18 cellular contexts compared by ENCODE assay signal in genomic region chr5:163385276-163385675, GRCh38. TPM values are rescaled to one million over a fixed set of nuclear protein-coding genes. Genes with fewer than 3 reads are reported as not detected.
DNase-seq lines count a peak whose midpoint lies in the region; ATAC-seq and TF ChIP-seq lines count a peak whose summit lies in the region.
"Had no signal": no experiment of that assay in that cellular context is flagged by ENCODE, and none has a peak within 500 bp of the region (broad histone marks: within the 10 kb centered on the region; RNA-seq: fewer than 3 reads in every experiment).

No MANE protein-coding gene starts in this region.

- 46 to 58% methylated on average over 5 of the region's 5 CpGs for WGBS in thyroid gland, 2 donors

- H3K27me3 Mint-ChIP-seq in mesothelial cell of epicardium (ENCODE audit: low read depth), result no peaks in the 10 kb centered on the region
- H3K27me3 Mint-ChIP-seq in CD8-positive, alpha-beta T cell (ENCODE audit: low read depth), result peaks cover 11% of the 10 kb centered on the region

- H3K9ac ChIP-seq in adipocyte (ENCODE audit: low read length), result no peak overlapping the region

- DNase-seq in adipocyte (ENCODE audit: low read depth) (no peak), fibroblast of peridontal ligament (ENCODE audit: extremely low read depth) (peak; percentile 8), mesothelial cell of epicardium (ENCODE audit: low spot score in 2 of 2, unreplicated experiment in 2 of 2) (no peak), thyroid gland (peak; percentile 8 to 22), NCI-H345 treated with DMSO at 0.1 percent for 48 hours (lab: John Stamatoyannopoulos, UW; ENCODE audit: unreplicated experiment) (no peak)
- no peak for DNase-seq in CD8-positive, alpha-beta T cell
- DNase-seq: activated CD4-positive, alpha-beta T cell treated with anti-CD3 and anti-CD28 coated beads, Interleukin-2, amount 50 U/mL, for 4 hours; activated naive CD4-positive, alpha-beta T cell treated with anti-CD3 and anti-CD28 coated beads for 36 hours; naive thymus-derived CD8-positive, alpha-beta T cell; NCI-H187 treated with DMSO at 0.1 percent for 48 hours; stimulated activated naive CD4-positive, alpha-beta T cell treated with Interleukin-2 at 50 U/mL for 16 hours; upper lobe of left lung had no signal

- ATAC-seq in GM18873 (IDR thresholded peaks at IDR 0.05; ENCODE audit: low FRiP score, unreplicated experiment), result no peak
- no peak for ATAC-seq in CD8-positive, alpha-beta T cell
- ATAC-seq: naive thymus-derived CD8-positive, alpha-beta T cell; SK-N-SH treated with all-trans-retinoic acid at 6 μM for 48 hours; WTC11 had no signal

- TF ChIP-seq CTCF in mesothelial cell of epicardium (IDR thresholded peaks at IDR 0.05; ENCODE audit: unreplicated experiment), result no peak
- no peak for TF ChIP-seq CTCF in thyroid gland (IDR thresholded peaks at IDR 0.05)
- TF ChIP-seq CTCF in CD8-positive, alpha-beta T cell (IDR thresholded peaks at IDR 0.05), result no peak

- H3K36me3 Mint-ChIP-seq in mesothelial cell of epicardium, result peaks cover under 1% of the 10 kb centered on the region
- H3K36me3 Mint-ChIP-seq in CD8-positive, alpha-beta T cell, result no peaks in the 10 kb centered on the region

- TF ChIP-seq POLR2A in thyroid gland (IDR thresholded peaks at IDR 0.05), result no peak

- POLR2A ChIA-PET in CD8-positive, alpha-beta T cell (lab: Charles Lee), result no interaction called here

- intact Hi-C loops in thyroid gland (cut with DNase I), result no loop called here
- intact Hi-C loops in CD8-positive, alpha-beta T cell (cut with DNase I, micrococcal nuclease), result no loop called here

- H3K36me3 ChIP-seq in adipocyte (ENCODE audit: control insufficient read depth, insufficient read depth, low read length, severe bottlenecking) (no peaks in the 10 kb centered on the region), thyroid gland (no peaks in the 10 kb centered on the region)
- no peaks in the 10 kb centered on the region for H3K36me3 ChIP-seq in CD8-positive, alpha-beta T cell (ENCODE audit: insufficient read depth, low read length)
- H3K36me3 ChIP-seq: upper lobe of left lung had no signal

- H3K27me3 ChIP-seq in adipocyte (replicated peaks; ENCODE audit: control insufficient read depth, insufficient read depth, low read length), result no peaks in the 10 kb centered on the region
- no peaks in the 10 kb centered on the region for H3K27me3 ChIP-seq in thyroid gland
- no peaks in the 10 kb centered on the region for H3K27me3 ChIP-seq in CD8-positive, alpha-beta T cell (ENCODE audit: insufficient read depth, low read length)
- H3K27me3 ChIP-seq: hepatocyte, upper lobe of left lung had no signal

- no peaks in the 10 kb centered on the region for H3K9me3 ChIP-seq in adipocyte (ENCODE audit: control insufficient read depth, low read length)
- no peaks in the 10 kb centered on the region for H3K9me3 ChIP-seq in thyroid gland
- H3K9me3 ChIP-seq in CD8-positive, alpha-beta T cell (ENCODE audit: low read length), result no peaks in the 10 kb centered on the region
- H3K9me3 ChIP-seq: upper lobe of left lung had no signal

- H3K27ac Mint-ChIP-seq in mesothelial cell of epicardium, result peak overlapping the region; percentile 13
- no peak overlapping the region for H3K27ac Mint-ChIP-seq in CD8-positive, alpha-beta T cell
- H3K27ac Mint-ChIP-seq: activated naive CD4-positive, alpha-beta T cell treated with anti-CD3 and anti-CD28 coated beads for 36 hours; naive thymus-derived CD8-positive, alpha-beta T cell; WTC11 had no signal

- H3K27ac ChIP-seq in thyroid gland, result no peak overlapping the region
- no peak overlapping the region for H3K27ac ChIP-seq in CD8-positive, alpha-beta T cell (ENCODE audit: low read depth, low read length)
- H3K27ac ChIP-seq: hepatocyte, skin epidermis, upper lobe of left lung had no signal

- H3K9me3 Mint-ChIP-seq in mesothelial cell of epicardium, result peaks cover 16% of the 10 kb centered on the region
- no peaks in the 10 kb centered on the region for H3K9me3 Mint-ChIP-seq in CD8-positive, alpha-beta T cell

- peaks cover 21% of the 10 kb centered on the region for H3K4me1 ChIP-seq in adipocyte (ENCODE audit: control insufficient read depth, insufficient read depth, low read length)
- H3K4me1 ChIP-seq in thyroid gland, result peaks cover 0 to under 1% of the 10 kb centered on the region in 2 donors
- no peaks in the 10 kb centered on the region for H3K4me1 ChIP-seq in CD8-positive, alpha-beta T cell (ENCODE audit: insufficient read depth, low read length)
- H3K4me1 ChIP-seq: upper lobe of left lung had no signal

- H3K4me3 Mint-ChIP-seq in mesothelial cell of epicardium, result no peak overlapping the region
- no peak overlapping the region for H3K4me3 Mint-ChIP-seq in CD8-positive, alpha-beta T cell
- H3K4me3 Mint-ChIP-seq: activated naive CD4-positive, alpha-beta T cell treated with anti-CD3 and anti-CD28 coated beads for 36 hours; naive thymus-derived CD8-positive, alpha-beta T cell; WTC11 had no signal

- H3K4me3 ChIP-seq in adipocyte (ENCODE audit: low read length) (peak overlapping the region; percentile 30), thyroid gland (replicated peaks in 1 of 3) (no peak overlapping the region)
- no peak overlapping the region for H3K4me3 ChIP-seq in CD8-positive, alpha-beta T cell (ENCODE audit: low read depth, low read length)
- H3K4me3 ChIP-seq: hepatocyte, lung, skin epidermis, upper lobe of left lung had no signal

- peaks cover 8% of the 10 kb centered on the region for H3K4me1 Mint-ChIP-seq in mesothelial cell of epicardium
- no peaks in the 10 kb centered on the region for H3K4me1 Mint-ChIP-seq in CD8-positive, alpha-beta T cell (ENCODE audit: low read depth)
- H3K4me1 Mint-ChIP-seq: naive thymus-derived CD8-positive, alpha-beta T cell; WTC11 had no signal

- CTCF ChIA-PET in CD8-positive, alpha-beta T cell (lab: Charles Lee), result no interaction called here

RNA-seq across cellular contexts. Expression of gene CCNG1, which starts 52.1 kb away (rescaled TPM):
- total RNA-seq in mesothelial cell of epicardium, result 229 to 243 TPM (median 230 TPM) in 3 replicates
- 100 to 1,000 TPM; 116 to 149 (median 125) TPM for total RNA-seq in thyroid gland
- 100 to 1,000 TPM; 114 to 126 TPM for total RNA-seq in CD8-positive, alpha-beta T cell

Comparison
In these comparisons a context has a peak if more than half of its experiments do, and no peak if none do; other contexts are left out.
1. DNase-seq: peak in fibroblast of peridontal ligament (single experiment) and thyroid gland (2 of 2); none in adipocyte (single experiment), mesothelial cell of epicardium (0 of 2), NCI-H345 treated with DMSO at 0.1 percent for 48 hours (single experiment) and CD8-positive, alpha-beta T cell (0 of 7).